Comparison of ENCODE assay signal across 11 cellular contexts in the genomic region with DNA sequence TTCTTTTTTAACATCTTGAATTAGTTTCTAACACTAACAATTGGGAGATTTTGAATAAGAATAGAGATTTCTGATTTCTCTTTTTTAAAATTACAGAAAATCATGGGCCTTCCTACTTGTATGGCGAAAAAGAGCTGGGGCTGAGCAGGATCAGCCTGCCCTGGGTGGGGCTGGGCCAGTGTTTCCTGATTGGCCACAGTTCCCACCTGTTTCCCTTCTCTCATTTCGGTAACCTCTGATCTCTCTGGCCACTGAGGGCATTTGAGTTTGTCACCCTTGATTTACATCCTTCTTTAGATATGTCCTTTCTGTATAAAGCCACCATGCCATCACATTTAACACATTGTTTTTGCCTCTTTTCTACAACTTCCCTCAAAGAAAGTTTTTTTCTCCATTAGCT.
"Had no signal": no experiment of that assay in that cellular context is flagged by ENCODE, and none has a peak within 500 bp of the region (broad histone marks: within the 10 kb centered on the region; RNA-seq: fewer than 3 reads in every experiment).

No MANE protein-coding gene starts in this region.

- ATAC-seq: activated naive CD4-positive, alpha-beta T cell treated with anti-CD3 and anti-CD28 coated beads, Interleukin-2, amount 50 U/mL, for 72 hours; foreskin keratinocyte; pancreas; stimulated activated naive CD8-positive, alpha-beta T cell treated with anti-CD3 and anti-CD28 coated beads, Interleukin-15, amount 100 ng/mL, for 72 hours had no signal

- H3K27me3 Mint-ChIP-seq: stimulated activated naive CD8-positive, alpha-beta T cell treated with anti-CD3 and anti-CD28 coated beads, Interleukin-15, amount 100 ng/mL, for 72 hours had no signal

- H3K36me3 ChIP-seq: adrenal gland, pancreas, upper lobe of right lung, WERI-Rb-1 had no signal

- DNase-seq: activated CD4-positive, alpha-beta T cell treated with anti-CD3 and anti-CD28 coated beads, Interleukin-2, amount 50 U/mL, for 48 hours; activated gamma-delta T cell treated with Interleukin-2 at 50 U/mL for 16 hours; activated T-cell treated with anti-CD3 and anti-CD28 coated beads for 4 hours; adrenal gland; foreskin keratinocyte; pancreas; stimulated activated naive CD8-positive, alpha-beta T cell treated with anti-CD3 and anti-CD28 coated beads, Interleukin-15, amount 100 ng/mL, for 72 hours; upper lobe of right lung; WERI-Rb-1 had no signal

- H3K27ac Mint-ChIP-seq: activated naive CD4-positive, alpha-beta T cell treated with anti-CD3 and anti-CD28 coated beads, Interleukin-2, amount 50 U/mL, for 72 hours; activated T-helper 1 cell treated with anti-CD3 and anti-CD28 coated beads, Interleukin-12 subunit alpha, Interleukin-12 subunit beta, Interleukin-2, Interleukin-4 antibody, amounts not matched to agents 30 ng/mL and 10 ng/mL and 1 ng/mL, durations not matched to agents 14 hours and 24 hours and 36 hours had no signal

- H3K27me3 ChIP-seq: adrenal gland, foreskin keratinocyte, pancreas, upper lobe of right lung had no signal

- H3K27ac ChIP-seq: pancreas, upper lobe of right lung, WERI-Rb-1 had no signal

- H3K4me3 Mint-ChIP-seq: activated T-helper 1 cell treated with anti-CD3 and anti-CD28 coated beads, Interleukin-12 subunit alpha, Interleukin-12 subunit beta, Interleukin-2, Interleukin-4 antibody, amounts not matched to agents 30 ng/mL and 10 ng/mL and 1 ng/mL, durations not matched to agents 14 hours and 24 hours and 36 hours; stimulated activated naive CD8-positive, alpha-beta T cell treated with anti-CD3 and anti-CD28 coated beads, Interleukin-15, amount 100 ng/mL, for 72 hours had no signal

- H3K36me3 Mint-ChIP-seq: activated naive CD4-positive, alpha-beta T cell treated with anti-CD3 and anti-CD28 coated beads, Interleukin-2, amount 50 U/mL, for 72 hours had no signal

- H3K4me1 Mint-ChIP-seq: stimulated activated naive CD8-positive, alpha-beta T cell treated with anti-CD3 and anti-CD28 coated beads, Interleukin-15, amount 100 ng/mL, for 72 hours had no signal

- H3K9me3 ChIP-seq: adrenal gland, pancreas, upper lobe of right lung had no signal

- H3K9me3 Mint-ChIP-seq: activated T-helper 1 cell treated with anti-CD3 and anti-CD28 coated beads, Interleukin-12 subunit alpha, Interleukin-12 subunit beta, Interleukin-2, Interleukin-4 antibody, amounts not matched to agents 30 ng/mL and 10 ng/mL and 1 ng/mL, durations not matched to agents 14 hours and 24 hours and 36 hours had no signal

- H3K4me3 ChIP-seq: adrenal gland, pancreas, upper lobe of right lung had no signal
